6 cellular contexts compared by ENCODE assay signal in genomic region chr22:37806409-37807338, GRCh38. TPM values are rescaled to one million over a fixed set of nuclear protein-coding genes. Genes with fewer than 3 reads are reported as not detected.
DNase-seq lines count a peak whose midpoint lies in the region; ATAC-seq and TF ChIP-seq lines count a peak whose summit lies in the region.

No MANE protein-coding gene starts in this region.

- peak overlapping the region; percentile 3 to 52 for H3K4me3 ChIP-seq in body of pancreas

- DNase-seq in activated CD4-positive, alpha-beta T cell treated with anti-CD3 and anti-CD28 coated beads for 48 hours, result peak; percentile 35
- no peak for DNase-seq in activated CD4-positive, alpha-beta T cell treated with anti-CD3 and anti-CD28 coated beads, Interleukin-2, amount 50 U/mL, for 1 hour
- DNase-seq in body of pancreas (peak in 3 of 4 donors; percentile 43 to 64 (median 49)), nephron progenitor cell (peak; percentile 39)

- peak in 1 of 3 donors; percentile 21 for TF ChIP-seq POLR2A in body of pancreas (IDR thresholded peaks at IDR 0.05)

- H3K4me1 ChIP-seq in body of pancreas, result peaks cover 71% of the 10 kb centered on the region

- H3K27me3 ChIP-seq in body of pancreas, result no peaks in the 10 kb centered on the region

- H3K9me3 Mint-ChIP-seq in nephron progenitor cell, result no peaks in the 10 kb centered on the region

- H3K27ac ChIP-seq in body of pancreas, result peak overlapping the region; percentile 49 to 92 (median 89)

- peak overlapping the region; percentile 85 for H3K27ac Mint-ChIP-seq in nephron progenitor cell

- peak in 3 of 7 experiments; percentile 19 to 27 (median 21) for TF ChIP-seq CTCF in body of pancreas (IDR thresholded peaks at IDR 0.05)
- TF ChIP-seq CTCF in nephron progenitor cell (IDR thresholded peaks at IDR 0.05), result no peak

- peaks cover 52% of the 10 kb centered on the region for H3K4me1 Mint-ChIP-seq in nephron progenitor cell

- peaks cover 14% of the 10 kb centered on the region for H3K27me3 Mint-ChIP-seq in nephron progenitor cell (ENCODE audit: low read depth, poor library complexity)

- no peak for ATAC-seq in body of pancreas
- no peak for ATAC-seq in HG03354 (IDR thresholded peaks at IDR 0.05; ENCODE audit: poor library complexity, severe bottlenecking, unreplicated experiment)
- no peak for ATAC-seq in HG03457 (IDR thresholded peaks at IDR 0.05; ENCODE audit: unreplicated experiment)

- peak overlapping the region; percentile 98 for H3K4me3 Mint-ChIP-seq in nephron progenitor cell

- H3K9me3 ChIP-seq in body of pancreas, result no peaks in the 10 kb centered on the region

- H3K36me3 Mint-ChIP-seq in nephron progenitor cell (ENCODE audit: low read depth), result peaks cover 6% of the 10 kb centered on the region

- WGBS in body of pancreas, 2 donors, result 0 to 1% methylated on average over 17 to 19 of the region's 19 CpGs

- H3K36me3 ChIP-seq in body of pancreas (replicated peaks in 1 of 2; ENCODE audit: insufficient read depth in 1 of 2, low read depth in 2 of 2), result no peaks in the 10 kb centered on the region

- intact Hi-C loops in body of pancreas (cut with DNase I), result no loop called here

RNA-seq across cellular contexts. Expression of gene GCAT, which starts 1.1 kb away (rescaled TPM):
- 10 to 100 TPM; 31.6 to 42.5 TPM for total RNA-seq in body of pancreas

RNA-seq across cellular contexts. Expression of gene GALR3, which starts 16.5 kb away (rescaled TPM):
- not detected for total RNA-seq in body of pancreas

RNA-seq across cellular contexts. Expression of gene ANKRD54, which starts 37.5 kb away (rescaled TPM):
- total RNA-seq in body of pancreas, result 10 to 100 TPM; 38.1 to 88.0 TPM

RNA-seq across cellular contexts. Expression of gene EIF3L, which starts 42.5 kb away (rescaled TPM):
- 100 to 1,000 TPM; 139 to 230 TPM for total RNA-seq in body of pancreas
